ENCODE assay signal across 25 cellular contexts in genomic region chr5:57349214-57349613, GRCh38.
A peak's percentile ranks its signal among the peaks of the same experiment; 100 is the strongest.
DNase-seq lines count a peak whose midpoint lies in the region; TF ChIP-seq lines count a peak whose summit lies in the region.
"Had no signal": no experiment of that assay in that cellular context is flagged by ENCODE, and none has a peak within 500 bp of the region (broad histone marks: within the 10 kb centered on the region; RNA-seq: fewer than 3 reads in every experiment).

No MANE protein-coding gene starts in this region.

- no peaks in the 10 kb centered on the region for H3F3A ChIP-seq in MM.1S (ENCODE audit: insufficient read depth, low read length)

- H3K79me2 ChIP-seq in MM.1S (ENCODE audit: low read length), result no peaks in the 10 kb centered on the region

- H2AFZ ChIP-seq in MM.1S (ENCODE audit: low read length), result no peak overlapping the region

- H3K4me3 Mint-ChIP-seq in nephron, result peak overlapping the region in 1 of 3 experiments; percentile 34
- no peak overlapping the region for H3K4me3 Mint-ChIP-seq in T-helper 2 cell treated with Interferon-gamma antibody and Interleukin-4, amounts not matched to agents 5 μg/mL and 100 μg/mL, for 36 hours
- H3K4me3 Mint-ChIP-seq: activated CD4-positive, alpha-beta T cell treated with anti-CD3 and anti-CD28 coated beads, Interleukin-2, amount 10 ng/mL, durations not matched to agents 7 days and 5 days; activated naive CD4-positive, alpha-beta T cell treated with anti-CD3 and anti-CD28 coated beads, Interleukin-2, amount 10 ng/mL, durations not matched to agents 7 days and 5 days; activated T-helper 1 cell treated with anti-CD3 and anti-CD28 coated beads, Interleukin-12 subunit alpha, Interleukin-12 subunit beta, Interleukin-2, Interleukin-4 antibody, amounts not matched to agents 30 ng/mL and 10 ng/mL and 1 ng/mL, durations not matched to agents 14 hours and 24 hours and 36 hours; stimulated activated effector memory CD8-positive, alpha-beta T cell treated with anti-CD3 and anti-CD28 coated beads, Interleukin-12 subunit alpha, Interleukin-12 subunit beta, amount 100 ng/mL, for 72 hours; T-helper 17 cell had no signal

- H3K27me3 ChIP-seq in MM.1S (replicated peaks; ENCODE audit: insufficient read depth, low read length), result no peaks in the 10 kb centered on the region
- H3K27me3 ChIP-seq: BLaER1, spleen had no signal

- no peak overlapping the region for H3K9ac ChIP-seq in MM.1S (ENCODE audit: low read length)
- H3K9ac ChIP-seq: BLaER1 had no signal

- H4K20me1 ChIP-seq in MM.1S (ENCODE audit: insufficient read depth, low read length), result no peaks in the 10 kb centered on the region
- H4K20me1 ChIP-seq: BLaER1 had no signal

- no peaks in the 10 kb centered on the region for H3K9me3 ChIP-seq in MM.1S (replicated peaks; ENCODE audit: insufficient read depth, low read length)
- H3K9me3 ChIP-seq: BLaER1, Caco-2 had no signal

- H3K27me3 Mint-ChIP-seq in nephron (ENCODE audit: low read depth), result no peaks in the 10 kb centered on the region
- no peaks in the 10 kb centered on the region for H3K27me3 Mint-ChIP-seq in T-helper 2 cell treated with Interferon-gamma antibody and Interleukin-4, amounts not matched to agents 5 μg/mL and 100 μg/mL, for 36 hours (ENCODE audit: low read depth)

- H3K9me2 ChIP-seq in MM.1S (replicated peaks; ENCODE audit: insufficient read depth, low read length), result no peaks in the 10 kb centered on the region

- H3K4me1 ChIP-seq in MM.1S (ENCODE audit: low read length), result no peaks in the 10 kb centered on the region; the same call in 1 of the 2 replicates
- H3K4me1 ChIP-seq: BLaER1, spleen had no signal

- DNase-seq in DMS 273 treated with DMSO at 0.1 percent for 48 hours (lab: John Stamatoyannopoulos, UW) (peak; percentile 47), MM.1S (peak; percentile 31), SK-N-DZ (ENCODE audit: low spot score) (peak; percentile 29), middle frontal gyrus (ENCODE audit: extremely low spot score, low spot score) (no peak), putamen (ENCODE audit: low spot score) (no peak)
- no peak for DNase-seq in T-helper 2 cell treated with Interferon-gamma antibody and Interleukin-4, amounts not matched to agents 5 μg/mL and 100 μg/mL, for 36 hours (ENCODE audit: low spot score)
- DNase-seq in activated CD4-positive, CD25-positive, alpha-beta regulatory T cell treated with anti-CD3 and anti-CD28 coated beads, Interleukin-2, amount 50 U/mL, for 72 hours, result no peak
- DNase-seq: activated CD4-positive, alpha-beta T cell treated with anti-CD3 and anti-CD28 coated beads, Interleukin-2, amount 10 ng/mL, durations not matched to agents 7 days and 5 days; activated naive CD4-positive, alpha-beta T cell treated with anti-CD3 and anti-CD28 coated beads, Interleukin-2, amount 10 ng/mL, durations not matched to agents 7 days and 5 days; anterior cingulate cortex; Caco-2; cerebellar nuclear complex; H7; Kasumi-1; NCI-H1048; NCI-H1694 treated with DMSO at 0.1 percent for 48 hours; nucleus accumbens; spleen; stimulated activated CD4-positive, alpha-beta T cell treated with anti-CD3 and anti-CD28 coated beads, Interleukin-2, amount 100 ng/mL, for 48 hours; T-helper 17 cell had no signal

- H3K4me2 ChIP-seq in MM.1S (ENCODE audit: low read depth, low read length), result no peak overlapping the region
- H3K4me2 ChIP-seq: BLaER1 had no signal

- TF ChIP-seq CTCF in MM.1S (IDR thresholded peaks at IDR 0.05; ENCODE audit: low read length) (no peak), nephron (IDR thresholded peaks at IDR 0.05; ENCODE audit: unreplicated experiment in 3 of 3) (no peak)

- no peaks in the 10 kb centered on the region for H3K36me3 Mint-ChIP-seq in nephron (ENCODE audit: low read depth)
- no peaks in the 10 kb centered on the region for H3K36me3 Mint-ChIP-seq in T-helper 2 cell treated with Interferon-gamma antibody and Interleukin-4, amounts not matched to agents 5 μg/mL and 100 μg/mL, for 36 hours (ENCODE audit: low read depth)
- H3K36me3 Mint-ChIP-seq: activated naive CD4-positive, alpha-beta T cell treated with anti-CD3 and anti-CD28 coated beads, Interleukin-2, amount 10 ng/mL, durations not matched to agents 7 days and 5 days; stimulated activated effector memory CD8-positive, alpha-beta T cell treated with anti-CD3 and anti-CD28 coated beads, Interleukin-12 subunit alpha, Interleukin-12 subunit beta, amount 100 ng/mL, for 72 hours had no signal

- no peaks in the 10 kb centered on the region for H3K9me3 Mint-ChIP-seq in nephron
- no peaks in the 10 kb centered on the region for H3K9me3 Mint-ChIP-seq in T-helper 2 cell treated with Interferon-gamma antibody and Interleukin-4, amounts not matched to agents 5 μg/mL and 100 μg/mL, for 36 hours
- H3K9me3 Mint-ChIP-seq: activated naive CD4-positive, alpha-beta T cell treated with anti-CD3 and anti-CD28 coated beads, Interleukin-2, amount 10 ng/mL, durations not matched to agents 7 days and 5 days; activated T-helper 1 cell treated with anti-CD3 and anti-CD28 coated beads, Interleukin-12 subunit alpha, Interleukin-12 subunit beta, Interleukin-2, Interleukin-4 antibody, amounts not matched to agents 30 ng/mL and 10 ng/mL and 1 ng/mL, durations not matched to agents 14 hours and 24 hours and 36 hours had no signal

- H3K36me3 ChIP-seq in MM.1S (replicated peaks; ENCODE audit: insufficient read depth, low read length), result no peaks in the 10 kb centered on the region
- H3K36me3 ChIP-seq: BLaER1, spleen had no signal

- H3K4me1 Mint-ChIP-seq in nephron, result peaks cover 22% of the 10 kb centered on the region
- H3K4me1 Mint-ChIP-seq in T-helper 2 cell treated with Interferon-gamma antibody and Interleukin-4, amounts not matched to agents 5 μg/mL and 100 μg/mL, for 36 hours (ENCODE audit: low read depth), result no peaks in the 10 kb centered on the region
- H3K4me1 Mint-ChIP-seq: activated CD4-positive, alpha-beta T cell treated with anti-CD3 and anti-CD28 coated beads, Interleukin-2, amount 10 ng/mL, durations not matched to agents 7 days and 5 days; activated naive CD4-positive, alpha-beta T cell treated with anti-CD3 and anti-CD28 coated beads, Interleukin-2, amount 10 ng/mL, durations not matched to agents 7 days and 5 days; stimulated activated effector memory CD8-positive, alpha-beta T cell treated with anti-CD3 and anti-CD28 coated beads, Interleukin-12 subunit alpha, Interleukin-12 subunit beta, amount 100 ng/mL, for 72 hours; T-helper 17 cell had no signal

- no peak overlapping the region for H3K4me3 ChIP-seq in MM.1S (ENCODE audit: low read length)
- H3K4me3 ChIP-seq: BLaER1, GM12878, spleen had no signal

- H3K27ac ChIP-seq in MM.1S (ENCODE audit: low read length), result no peak overlapping the region
- H3K27ac ChIP-seq: BLaER1, spleen had no signal

- H3K27ac Mint-ChIP-seq in nephron, result peak overlapping the region; percentile 13 to 63 (median 21)
- H3K27ac Mint-ChIP-seq in T-helper 2 cell treated with Interferon-gamma antibody and Interleukin-4, amounts not matched to agents 5 μg/mL and 100 μg/mL, for 36 hours, result no peak overlapping the region
- H3K27ac Mint-ChIP-seq: activated CD4-positive, alpha-beta T cell treated with anti-CD3 and anti-CD28 coated beads, Interleukin-2, amount 10 ng/mL, durations not matched to agents 7 days and 5 days; activated naive CD4-positive, alpha-beta T cell treated with anti-CD3 and anti-CD28 coated beads, Interleukin-2, amount 10 ng/mL, durations not matched to agents 7 days and 5 days; activated T-helper 1 cell treated with anti-CD3 and anti-CD28 coated beads, Interleukin-12 subunit alpha, Interleukin-12 subunit beta, Interleukin-2, Interleukin-4 antibody, amounts not matched to agents 30 ng/mL and 10 ng/mL and 1 ng/mL, durations not matched to agents 14 hours and 24 hours and 36 hours; stimulated activated effector memory CD8-positive, alpha-beta T cell treated with anti-CD3 and anti-CD28 coated beads, Interleukin-12 subunit alpha, Interleukin-12 subunit beta, amount 100 ng/mL, for 72 hours; T-helper 17 cell had no signal

Comparison
In these comparisons a context has a peak if more than half of its experiments do, and no peak if none do; other contexts are left out.
1. DNase-seq: peak in DMS 273 treated with DMSO at 0.1 percent for 48 hours (single experiment), MM.1S (single experiment) and SK-N-DZ (single experiment); none in T-helper 2 cell treated with Interferon-gamma antibody and Interleukin-4, amounts not matched to agents 5 μg/mL and 100 μg/mL, for 36 hours (single experiment), middle frontal gyrus (single experiment), activated CD4-positive, CD25-positive, alpha-beta regulatory T cell treated with anti-CD3 and anti-CD28 coated beads, Interleukin-2, amount 50 U/mL, for 72 hours (single experiment) and putamen (single experiment).